25 cellular contexts compared by ENCODE assay signal in genomic region chr2:204731996-204732395, GRCh38.
DNase-seq lines count a peak whose midpoint lies in the region; ATAC-seq and TF ChIP-seq lines count a peak whose summit lies in the region.
"Had no signal": no experiment of that assay in that cellular context is flagged by ENCODE, and none has a peak within 500 bp of the region (broad histone marks: within the 10 kb centered on the region; RNA-seq: fewer than 3 reads in every experiment).

No MANE protein-coding gene starts in this region.

- no peak overlapping the region for H3K27ac ChIP-seq in coronary artery
- H3K27ac ChIP-seq in CD8-positive, alpha-beta T cell (ENCODE audit: low read depth, low read length): no peak overlapping the region
- H3K27ac ChIP-seq: 22Rv1, dorsolateral prefrontal cortex, ovary, tibial artery, VCaP had no signal

- H3K27ac Mint-ChIP-seq in CD8-positive, alpha-beta T cell: no peak overlapping the region
- H3K27ac Mint-ChIP-seq: activated CD4-positive, alpha-beta T cell treated with anti-CD3 and anti-CD28 coated beads, Interleukin-2, amount 10 ng/mL, durations not matched to agents 7 days and 5 days; activated naive CD8-positive, alpha-beta T cell treated with anti-CD3 and anti-CD28 coated beads, Interleukin-2, amount 10 ng/mL, durations not matched to agents 7 days and 5 days; activated T-helper 17 cell treated with anti-CD3 and anti-CD28 coated beads, Interleukin-2, amount 50 U/mL, for 72 hours; B cell; naive thymus-derived CD4-positive, alpha-beta T cell; stimulated activated naive CD8-positive, alpha-beta T cell treated with anti-CD3 and anti-CD28 coated beads, Interleukin-15, amount 100 ng/mL, for 72 hours; T-helper 17 cell had no signal

- intact Hi-C loops in CD8-positive, alpha-beta T cell (cut with DNase I, micrococcal nuclease): no loop called here

- H3K4me1 Mint-ChIP-seq in CD8-positive, alpha-beta T cell (ENCODE audit: low read depth): no peaks in the 10 kb centered on the region
- H3K4me1 Mint-ChIP-seq: activated CD4-positive, alpha-beta T cell treated with anti-CD3 and anti-CD28 coated beads, Interleukin-2, amount 10 ng/mL, durations not matched to agents 7 days and 5 days; activated naive CD8-positive, alpha-beta T cell treated with anti-CD3 and anti-CD28 coated beads, Interleukin-2, amount 10 ng/mL, durations not matched to agents 7 days and 5 days; activated T-helper 17 cell treated with anti-CD3 and anti-CD28 coated beads, Interleukin-2, amount 50 U/mL, for 72 hours; B cell; stimulated activated naive CD8-positive, alpha-beta T cell treated with anti-CD3 and anti-CD28 coated beads, Interleukin-15, amount 100 ng/mL, for 72 hours; T-helper 17 cell had no signal

- H3K27me3 ChIP-seq in CD8-positive, alpha-beta T cell (ENCODE audit: insufficient read depth, low read length): no peaks in the 10 kb centered on the region
- H3K27me3 ChIP-seq: dorsolateral prefrontal cortex, ovary, tibial artery had no signal

- peak; percentile 10 for DNase-seq in NCI-H82 (lab: John Stamatoyannopoulos, UW)
- no peak for DNase-seq in NCI-H82 treated with DMSO at 0.1 percent for 48 hours (lab: John Stamatoyannopoulos, UW; ENCODE audit: unreplicated experiment)
- DNase-seq in choroid plexus epithelial cell (ENCODE audit: low read depth): peak; percentile 50
- DNase-seq in kidney tubule cell (ENCODE audit: low spot score): peak; percentile 43
- no peak for DNase-seq in NCI-H2029 (lab: John Stamatoyannopoulos, UW)
- no peak for DNase-seq in coronary artery (ENCODE audit: low spot score)
- no peak for DNase-seq in CD8-positive, alpha-beta T cell
- DNase-seq: activated CD4-positive, alpha-beta T cell treated with anti-CD3 and anti-CD28 coated beads, Interleukin-2, amount 10 ng/mL, durations not matched to agents 7 days and 5 days; activated naive CD8-positive, alpha-beta T cell treated with anti-CD3 and anti-CD28 coated beads, Interleukin-2, amount 10 ng/mL, durations not matched to agents 7 days and 5 days; dorsolateral prefrontal cortex; Kasumi-1; naive thymus-derived CD4-positive, alpha-beta T cell; NCI-H1092 treated with DMSO at 0.1 percent for 48 hours; NCI-H1930; NK-92 treated with Interleukin-12 subunit alpha and Interleukin-12 subunit beta, amount 100 ng/mL, for 24 hours; ovary; stimulated activated naive CD8-positive, alpha-beta T cell treated with anti-CD3 and anti-CD28 coated beads, Interleukin-15, amount 100 ng/mL, for 72 hours; T-helper 17 cell; tibial artery had no signal

- no peak overlapping the region for H3K4me3 Mint-ChIP-seq in CD8-positive, alpha-beta T cell
- H3K4me3 Mint-ChIP-seq: activated CD4-positive, alpha-beta T cell treated with anti-CD3 and anti-CD28 coated beads, Interleukin-2, amount 10 ng/mL, durations not matched to agents 7 days and 5 days; activated naive CD8-positive, alpha-beta T cell treated with anti-CD3 and anti-CD28 coated beads, Interleukin-2, amount 10 ng/mL, durations not matched to agents 7 days and 5 days; activated T-helper 17 cell treated with anti-CD3 and anti-CD28 coated beads, Interleukin-2, amount 50 U/mL, for 72 hours; B cell; naive thymus-derived CD4-positive, alpha-beta T cell; stimulated activated naive CD8-positive, alpha-beta T cell treated with anti-CD3 and anti-CD28 coated beads, Interleukin-15, amount 100 ng/mL, for 72 hours; T-helper 17 cell had no signal

- H3K4me1 ChIP-seq in CD8-positive, alpha-beta T cell (ENCODE audit: insufficient read depth, low read length): no peaks in the 10 kb centered on the region

- H3K36me3 ChIP-seq in CD8-positive, alpha-beta T cell (ENCODE audit: insufficient read depth, low read length): no peaks in the 10 kb centered on the region
- H3K36me3 ChIP-seq: ovary, tibial artery had no signal

- CTCF ChIA-PET in CD8-positive, alpha-beta T cell (lab: Charles Lee): no interaction called here

- H3K27me3 Mint-ChIP-seq in CD8-positive, alpha-beta T cell (ENCODE audit: low read depth): no peaks in the 10 kb centered on the region
- H3K27me3 Mint-ChIP-seq: activated naive CD8-positive, alpha-beta T cell treated with anti-CD3 and anti-CD28 coated beads, Interleukin-2, amount 10 ng/mL, durations not matched to agents 7 days and 5 days; activated T-helper 17 cell treated with anti-CD3 and anti-CD28 coated beads, Interleukin-2, amount 50 U/mL, for 72 hours; B cell; stimulated activated naive CD8-positive, alpha-beta T cell treated with anti-CD3 and anti-CD28 coated beads, Interleukin-15, amount 100 ng/mL, for 72 hours; T-helper 17 cell had no signal

- POLR2A ChIA-PET in CD8-positive, alpha-beta T cell (lab: Charles Lee): interaction anchor here (0.6 to 0.7 kb wide), 2 partner anchors 181 to 799 kb away, joined by 3 read pairs; no protein-coding TSS in a partner anchor

- no peaks in the 10 kb centered on the region for H3K9me3 Mint-ChIP-seq in CD8-positive, alpha-beta T cell
- H3K9me3 Mint-ChIP-seq: activated CD4-positive, alpha-beta T cell treated with anti-CD3 and anti-CD28 coated beads, Interleukin-2, amount 10 ng/mL, durations not matched to agents 7 days and 5 days; activated T-helper 17 cell treated with anti-CD3 and anti-CD28 coated beads, Interleukin-2, amount 50 U/mL, for 72 hours had no signal

- no peak overlapping the region for H3K4me3 ChIP-seq in choroid plexus epithelial cell (ENCODE audit: low read depth, low read length)
- no peak overlapping the region for H3K4me3 ChIP-seq in coronary artery
- H3K4me3 ChIP-seq in CD8-positive, alpha-beta T cell (ENCODE audit: low read depth, low read length): no peak overlapping the region
- H3K4me3 ChIP-seq: dorsolateral prefrontal cortex, ovary, tibial artery had no signal

- H3K9me3 ChIP-seq in CD8-positive, alpha-beta T cell (ENCODE audit: low read length): no peaks in the 10 kb centered on the region
- H3K9me3 ChIP-seq: ovary had no signal

- no peak for ATAC-seq in HG03565 (IDR thresholded peaks at IDR 0.05; ENCODE audit: unreplicated experiment)
- no peak for ATAC-seq in CD8-positive, alpha-beta T cell
- ATAC-seq: activated T-helper 17 cell treated with anti-CD3 and anti-CD28 coated beads, Interleukin-2, amount 50 U/mL, for 72 hours; naive thymus-derived CD4-positive, alpha-beta T cell; Panc1; stimulated activated naive CD8-positive, alpha-beta T cell treated with anti-CD3 and anti-CD28 coated beads, Interleukin-15, amount 100 ng/mL, for 72 hours; T-helper 17 cell had no signal

- H3K36me3 Mint-ChIP-seq in CD8-positive, alpha-beta T cell: no peaks in the 10 kb centered on the region
- H3K36me3 Mint-ChIP-seq: activated naive CD8-positive, alpha-beta T cell treated with anti-CD3 and anti-CD28 coated beads, Interleukin-2, amount 10 ng/mL, durations not matched to agents 7 days and 5 days; naive thymus-derived CD4-positive, alpha-beta T cell had no signal

- TF ChIP-seq CTCF in choroid plexus epithelial cell (conservative IDR thresholded peaks at IDR 0.05; ENCODE audit: low read depth, low read length) (no peak), coronary artery (IDR thresholded peaks at IDR 0.05) (no peak)
- TF ChIP-seq CTCF in CD8-positive, alpha-beta T cell (IDR thresholded peaks at IDR 0.05): no peak

Comparison
In these comparisons a context has a peak if more than half of its experiments do, and no peak if none do; other contexts are left out.
1. DNase-seq: peak in NCI-H82 (single experiment), choroid plexus epithelial cell (single experiment) and kidney tubule cell (single experiment); none in NCI-H82 treated with DMSO at 0.1 percent for 48 hours (single experiment), NCI-H2029 (single experiment), coronary artery (single experiment) and CD8-positive, alpha-beta T cell (0 of 7).